8 cellular contexts compared by ENCODE assay signal in the genomic region with DNA sequence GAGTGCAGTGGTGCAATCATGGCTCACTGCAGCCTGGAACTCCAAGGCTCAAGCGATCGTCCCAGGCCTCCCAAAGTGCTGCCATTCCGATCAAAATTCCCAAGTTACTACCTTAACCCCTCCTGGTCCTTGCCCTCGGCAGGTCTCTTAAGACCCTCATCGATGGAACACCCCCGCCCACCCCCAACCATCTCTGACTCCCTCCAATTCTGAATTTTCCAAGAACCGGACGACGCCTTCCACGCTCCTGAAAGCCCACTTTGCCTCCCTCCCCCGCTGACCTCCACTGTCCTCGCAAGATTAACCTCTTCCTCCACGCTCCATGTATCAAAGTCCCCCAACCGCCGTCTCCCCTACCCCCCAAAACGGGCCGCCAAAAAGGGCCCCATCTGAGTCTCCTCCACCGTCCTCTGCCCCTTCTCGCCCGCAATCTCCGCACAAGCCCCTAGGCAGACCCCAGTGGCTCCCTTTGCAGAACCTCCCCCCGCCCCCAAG. TPM values are rescaled to one million over a fixed set of nuclear protein-coding genes. Genes with fewer than 3 reads are reported as not detected.
A peak's percentile ranks its signal among the peaks of the same experiment; 100 is the strongest.
DNase-seq lines count a peak whose midpoint lies in the region; ATAC-seq and TF ChIP-seq lines count a peak whose summit lies in the region.

No MANE protein-coding gene starts in this region.

- peaks cover 38% of the 10 kb centered on the region for H3K36me3 Mint-ChIP-seq in CD8-positive, alpha-beta T cell
- H3K36me3 Mint-ChIP-seq in osteocyte (ENCODE audit: unreplicated experiment), result peaks cover 12% of the 10 kb centered on the region

- no peaks in the 10 kb centered on the region for H3K9me3 Mint-ChIP-seq in CD8-positive, alpha-beta T cell
- no peaks in the 10 kb centered on the region for H3K9me3 Mint-ChIP-seq in osteocyte (ENCODE audit: unreplicated experiment)

- H3K79me2 ChIP-seq in PC-3 (ENCODE audit: low read length), result peaks cover 41% of the 10 kb centered on the region

- H3K9me3 ChIP-seq in CD8-positive, alpha-beta T cell (ENCODE audit: low read length), result no peaks in the 10 kb centered on the region
- no peaks in the 10 kb centered on the region for H3K9me3 ChIP-seq in PC-3 (ENCODE audit: low read length)

- no peak for DNase-seq in CD8-positive, alpha-beta T cell
- DNase-seq in PC-3 (no peak), epithelial cell of esophagus (ENCODE audit: low read depth) (no peak), osteocyte (ENCODE audit: extremely low spot score, unreplicated experiment) (no peak), NCI-H1436 (lab: John Stamatoyannopoulos, UW) (no peak), NCI-H2196 (lab: John Stamatoyannopoulos, UW; ENCODE audit: unreplicated experiment) (no peak), AML-193 (lab: John Stamatoyannopoulos, UW) (no peak)

- POLR2A ChIA-PET in CD8-positive, alpha-beta T cell (lab: Charles Lee), result interaction anchor here (0.8 to 3.1 kb wide), 5 partner anchors 8 to 152 kb away, joined by 3 to 21 read pairs (median 9); partner anchors contain the start of gene EEF2
- POLR2A ChIA-PET in PC-3 (lab: Charles Lee; ENCODE audit: unreplicated experiment), result interaction anchor here (0.7 kb wide), 1 partner anchor 123 kb away, joined by 3 read pairs; no protein-coding TSS in a partner anchor

- no peaks in the 10 kb centered on the region for H3K9me2 ChIP-seq in PC-3 (replicated peaks; ENCODE audit: low read length)

- peak overlapping the region; percentile 74 for H3K27ac ChIP-seq in CD8-positive, alpha-beta T cell (ENCODE audit: low read depth, low read length)
- H3K27ac ChIP-seq in PC-3 (ENCODE audit: low read length), result peak overlapping the region; percentile 93

- H3K4me1 Mint-ChIP-seq in CD8-positive, alpha-beta T cell (ENCODE audit: low read depth), result peaks cover 39% of the 10 kb centered on the region
- peaks cover 25% of the 10 kb centered on the region for H3K4me1 Mint-ChIP-seq in osteocyte (ENCODE audit: unreplicated experiment)

- no peak overlapping the region for H2AFZ ChIP-seq in PC-3 (ENCODE audit: low read length)

- H3K36me3 ChIP-seq in CD8-positive, alpha-beta T cell (ENCODE audit: insufficient read depth, low read length), result no peaks in the 10 kb centered on the region
- peaks cover under 1% of the 10 kb centered on the region; the same call in 1 of the 2 replicates for H3K36me3 ChIP-seq in PC-3 (ENCODE audit: low read depth, low read length)

- no peaks in the 10 kb centered on the region for H3K27me3 Mint-ChIP-seq in CD8-positive, alpha-beta T cell (ENCODE audit: low read depth)
- no peaks in the 10 kb centered on the region for H3K27me3 Mint-ChIP-seq in osteocyte (ENCODE audit: unreplicated experiment)

- TF ChIP-seq CTCF in CD8-positive, alpha-beta T cell (IDR thresholded peaks at IDR 0.05), result no peak
- TF ChIP-seq CTCF in PC-3 (conservative IDR thresholded peaks at IDR 0.05; ENCODE audit: low read depth, low read length) (no peak), epithelial cell of esophagus (IDR thresholded peaks at IDR 0.05; ENCODE audit: insufficient read depth, low read depth, low read length, missing control alignments) (no peak), osteocyte (IDR thresholded peaks at IDR 0.05) (no peak)

- peak overlapping the region; percentile 83 for H3K4me3 Mint-ChIP-seq in CD8-positive, alpha-beta T cell
- peak overlapping the region; percentile 97 for H3K4me3 Mint-ChIP-seq in osteocyte (ENCODE audit: unreplicated experiment)

- peaks cover 3% of the 10 kb centered on the region; the same call in 1 of the 2 replicates for H4K20me1 ChIP-seq in PC-3 (ENCODE audit: low read length)

- BruUV-seq in PC-3 (replicated peaks; lab: Mats Ljungman, UMichigan), result no TSS peak

- H3K27ac Mint-ChIP-seq in CD8-positive, alpha-beta T cell, result peak overlapping the region; percentile 78
- H3K27ac Mint-ChIP-seq in osteocyte (ENCODE audit: unreplicated experiment), result peak overlapping the region; percentile 96

- CTCF ChIA-PET in CD8-positive, alpha-beta T cell (lab: Charles Lee), result interaction anchor here (2.1 kb wide), 1 partner anchor 18 kb away, joined by 11 read pairs; no protein-coding TSS in a partner anchor
- CTCF ChIA-PET in PC-3 (lab: Charles Lee), result interaction anchor here (0.6 kb wide), 2 partner anchors 262 to 544 kb away, joined by 3 to 8 read pairs; no protein-coding TSS in a partner anchor

- no peak for ATAC-seq in CD8-positive, alpha-beta T cell
- ATAC-seq in PC-3 (no peak), HG03432 (IDR thresholded peaks at IDR 0.05; ENCODE audit: unreplicated experiment) (no peak)

- H3K27me3 ChIP-seq in CD8-positive, alpha-beta T cell (ENCODE audit: insufficient read depth, low read length), result no peaks in the 10 kb centered on the region
- H3K27me3 ChIP-seq in PC-3 (ENCODE audit: low read length), result no peaks in the 10 kb centered on the region

- peaks cover 20% of the 10 kb centered on the region for H3K4me1 ChIP-seq in CD8-positive, alpha-beta T cell (ENCODE audit: insufficient read depth, low read length)
- peaks cover 15% of the 10 kb centered on the region for H3K4me1 ChIP-seq in PC-3 (ENCODE audit: insufficient read depth, low read length)

- intact Hi-C loops in CD8-positive, alpha-beta T cell (cut with DNase I, micrococcal nuclease), result loop anchor here (2.0 to 5.0 kb wide), 3 partner anchors 14 to 344 kb away; partner anchors contain the start of genes APBA3 (in 1 of the 2), CACTIN (in 1 of the 2), EEF2 (in 1 of the 2) and MRPL54 (in 1 of the 2)
- intact Hi-C loops in PC-3 (cut with micrococcal nuclease), result loop anchor here (2.0 kb wide), 1 partner anchor 14 kb away; the partner anchor contains the start of gene EEF2

- H3K4me2 ChIP-seq in PC-3 (ENCODE audit: low read length), result peak overlapping the region; percentile 99

- H3K4me3 ChIP-seq in CD8-positive, alpha-beta T cell (ENCODE audit: low read depth, low read length), result peak overlapping the region; percentile 93
- H3K4me3 ChIP-seq in PC-3 (ENCODE audit: low read length) (peak overlapping the region; percentile 90), epithelial cell of esophagus (ENCODE audit: low read length) (peak overlapping the region; percentile 92)

- no peaks in the 10 kb centered on the region for H3F3A ChIP-seq in PC-3 (ENCODE audit: low read length, unreplicated experiment)

- H3K9ac ChIP-seq in PC-3 (ENCODE audit: low read length), result peak overlapping the region; percentile 90

RNA-seq across cellular contexts. Expression of gene DAPK3, which starts 0.5 kb away (rescaled TPM):
- total RNA-seq in CD8-positive, alpha-beta T cell, result 10 to 100 TPM; 20.7 to 21.5 TPM
- total RNA-seq in PC-3 (2014; rRNA removed) (94.2 and 155 TPM in 2 replicates), osteocyte (92.9 and 94.7 TPM in 2 replicates)

RNA-seq across cellular contexts. Expression of gene EEF2, which starts 14.9 kb away (rescaled TPM):
- total RNA-seq in CD8-positive, alpha-beta T cell, result 1,000 to 10,000 TPM; 2,844 to 2,933 TPM
- total RNA-seq in PC-3 (2014; rRNA removed), result 1,124 and 1,170 TPM in 2 replicates
- 3,162 and 3,203 TPM in 2 replicates for total RNA-seq in osteocyte

RNA-seq across cellular contexts. Expression of gene PIAS4, which starts 37.2 kb away (rescaled TPM):
- 10 to 100 TPM; 11.6 to 14.9 TPM for total RNA-seq in CD8-positive, alpha-beta T cell
- total RNA-seq in PC-3 (2014; rRNA removed) (21.0 and 26.5 TPM in 2 replicates), osteocyte (28.8 and 29.4 TPM in 2 replicates)

RNA-seq across cellular contexts. Expression of gene NMRK2, which starts 37.5 kb away (rescaled TPM):
- not detected for total RNA-seq in CD8-positive, alpha-beta T cell
- total RNA-seq in PC-3 (2014; rRNA removed), result not detected in 2 replicates
- total RNA-seq in osteocyte, result not detected in 2 replicates
